ENCODE assay signal across 1 cellular context in the genomic region with DNA sequence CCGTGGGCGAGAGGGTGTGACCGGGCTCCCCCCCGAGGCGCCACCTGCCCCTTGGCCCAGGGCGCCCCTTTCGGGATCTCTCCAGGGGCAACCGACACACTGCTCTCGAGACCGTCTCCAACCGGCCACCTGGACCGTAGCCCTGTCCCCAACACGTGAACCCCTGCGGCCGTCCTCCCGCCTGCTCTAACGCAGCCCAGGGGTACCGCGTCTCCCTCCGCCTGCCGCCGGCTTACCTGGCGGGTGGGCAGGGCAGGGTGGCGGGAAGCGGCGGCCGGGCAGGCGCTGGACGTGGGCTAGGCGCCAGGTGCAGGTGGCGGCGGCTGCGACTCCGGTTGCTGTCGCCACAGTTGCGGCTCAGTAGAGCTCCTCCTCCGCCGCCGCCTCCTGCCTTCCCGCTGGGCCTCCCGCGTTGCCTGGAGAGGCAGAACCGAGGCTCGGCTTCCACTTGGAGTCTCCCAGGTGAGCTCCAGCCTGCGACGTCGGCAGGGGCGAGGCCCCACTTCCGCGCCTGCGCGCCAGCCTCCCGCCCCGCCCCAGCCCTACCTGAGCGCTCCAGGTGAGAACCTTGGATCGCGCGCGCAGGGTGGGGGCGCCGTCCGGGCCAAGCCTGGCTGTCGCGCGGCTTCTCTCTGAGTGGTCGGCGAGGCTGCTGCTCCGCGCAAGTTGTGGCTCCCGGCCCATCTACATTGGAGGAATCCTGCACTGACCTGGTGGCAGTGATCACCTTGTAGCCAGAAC.
TF ChIP-seq lines count a peak whose summit lies in the region.

A gene (minus strand): TSS at position 469 of the 741 bp plus-strand sequence. CDS start 23,547 bp downstream, outside the sequence.

TF ChIP-seq in WTC11, 78 proteins besides CTCF, POLR2A, EP300 and RAD21 (continued from another document and continues in another):
- TF ChIP-seq, protein P1, sequence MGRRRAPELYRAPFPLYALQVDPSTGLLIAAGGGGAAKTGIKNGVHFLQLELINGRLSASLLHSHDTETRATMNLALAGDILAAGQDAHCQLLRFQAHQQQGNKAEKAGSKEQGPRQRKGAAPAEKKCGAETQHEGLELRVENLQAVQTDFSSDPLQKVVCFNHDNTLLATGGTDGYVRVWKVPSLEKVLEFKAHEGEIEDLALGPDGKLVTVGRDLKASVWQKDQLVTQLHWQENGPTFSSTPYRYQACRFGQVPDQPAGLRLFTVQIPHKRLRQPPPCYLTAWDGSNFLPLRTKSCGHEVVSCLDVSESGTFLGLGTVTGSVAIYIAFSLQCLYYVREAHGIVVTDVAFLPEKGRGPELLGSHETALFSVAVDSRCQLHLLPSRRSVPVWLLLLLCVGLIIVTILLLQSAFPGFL (CRISPR knock-in tag; IDR thresholded peaks at IDR 0.05; ENCODE audit: borderline replicate concordance) = no peak
- no peak; the same call in 1 of the 2 replicates for TF ChIP-seq JUN (CRISPR knock-in tag; IDR thresholded peaks at IDR 0.05)
- TF ChIP-seq, protein P2, sequence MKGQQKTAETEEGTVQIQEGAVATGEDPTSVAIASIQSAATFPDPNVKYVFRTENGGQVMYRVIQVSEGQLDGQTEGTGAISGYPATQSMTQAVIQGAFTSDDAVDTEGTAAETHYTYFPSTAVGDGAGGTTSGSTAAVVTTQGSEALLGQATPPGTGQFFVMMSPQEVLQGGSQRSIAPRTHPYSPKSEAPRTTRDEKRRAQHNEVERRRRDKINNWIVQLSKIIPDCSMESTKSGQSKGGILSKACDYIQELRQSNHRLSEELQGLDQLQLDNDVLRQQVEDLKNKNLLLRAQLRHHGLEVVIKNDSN (CRISPR knock-in tag; IDR thresholded peaks at IDR 0.05) = 0 out of 2 replicates have a peak, but pooled peaks have one; percentile 12
- no peak for TF ChIP-seq TEAD4 (CRISPR knock-in tag; IDR thresholded peaks at IDR 0.05)
- peak; percentile 83 for TF ChIP-seq ETV6 (CRISPR knock-in tag; IDR thresholded peaks at IDR 0.05)
- TF ChIP-seq, protein P3, sequence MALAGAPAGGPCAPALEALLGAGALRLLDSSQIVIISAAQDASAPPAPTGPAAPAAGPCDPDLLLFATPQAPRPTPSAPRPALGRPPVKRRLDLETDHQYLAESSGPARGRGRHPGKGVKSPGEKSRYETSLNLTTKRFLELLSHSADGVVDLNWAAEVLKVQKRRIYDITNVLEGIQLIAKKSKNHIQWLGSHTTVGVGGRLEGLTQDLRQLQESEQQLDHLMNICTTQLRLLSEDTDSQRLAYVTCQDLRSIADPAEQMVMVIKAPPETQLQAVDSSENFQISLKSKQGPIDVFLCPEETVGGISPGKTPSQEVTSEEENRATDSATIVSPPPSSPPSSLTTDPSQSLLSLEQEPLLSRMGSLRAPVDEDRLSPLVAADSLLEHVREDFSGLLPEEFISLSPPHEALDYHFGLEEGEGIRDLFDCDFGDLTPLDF (CRISPR knock-in tag; IDR thresholded peaks at IDR 0.05) = no peak; the same call in 1 of the 2 replicates
- TF ChIP-seq, protein P4, sequence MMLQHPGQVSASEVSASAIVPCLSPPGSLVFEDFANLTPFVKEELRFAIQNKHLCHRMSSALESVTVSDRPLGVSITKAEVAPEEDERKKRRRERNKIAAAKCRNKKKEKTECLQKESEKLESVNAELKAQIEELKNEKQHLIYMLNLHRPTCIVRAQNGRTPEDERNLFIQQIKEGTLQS (CRISPR knock-in tag; conservative IDR thresholded peaks at IDR 0.05) = no peak; the same call in 1 of the 2 replicates
- TF ChIP-seq, protein P5, sequence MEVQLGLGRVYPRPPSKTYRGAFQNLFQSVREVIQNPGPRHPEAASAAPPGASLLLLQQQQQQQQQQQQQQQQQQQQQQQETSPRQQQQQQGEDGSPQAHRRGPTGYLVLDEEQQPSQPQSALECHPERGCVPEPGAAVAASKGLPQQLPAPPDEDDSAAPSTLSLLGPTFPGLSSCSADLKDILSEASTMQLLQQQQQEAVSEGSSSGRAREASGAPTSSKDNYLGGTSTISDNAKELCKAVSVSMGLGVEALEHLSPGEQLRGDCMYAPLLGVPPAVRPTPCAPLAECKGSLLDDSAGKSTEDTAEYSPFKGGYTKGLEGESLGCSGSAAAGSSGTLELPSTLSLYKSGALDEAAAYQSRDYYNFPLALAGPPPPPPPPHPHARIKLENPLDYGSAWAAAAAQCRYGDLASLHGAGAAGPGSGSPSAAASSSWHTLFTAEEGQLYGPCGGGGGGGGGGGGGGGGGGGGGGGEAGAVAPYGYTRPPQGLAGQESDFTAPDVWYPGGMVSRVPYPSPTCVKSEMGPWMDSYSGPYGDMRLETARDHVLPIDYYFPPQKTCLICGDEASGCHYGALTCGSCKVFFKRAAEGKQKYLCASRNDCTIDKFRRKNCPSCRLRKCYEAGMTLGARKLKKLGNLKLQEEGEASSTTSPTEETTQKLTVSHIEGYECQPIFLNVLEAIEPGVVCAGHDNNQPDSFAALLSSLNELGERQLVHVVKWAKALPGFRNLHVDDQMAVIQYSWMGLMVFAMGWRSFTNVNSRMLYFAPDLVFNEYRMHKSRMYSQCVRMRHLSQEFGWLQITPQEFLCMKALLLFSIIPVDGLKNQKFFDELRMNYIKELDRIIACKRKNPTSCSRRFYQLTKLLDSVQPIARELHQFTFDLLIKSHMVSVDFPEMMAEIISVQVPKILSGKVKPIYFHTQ (CRISPR knock-in tag; IDR thresholded peaks at IDR 0.05) = no peak
- TF ChIP-seq, protein P6, sequence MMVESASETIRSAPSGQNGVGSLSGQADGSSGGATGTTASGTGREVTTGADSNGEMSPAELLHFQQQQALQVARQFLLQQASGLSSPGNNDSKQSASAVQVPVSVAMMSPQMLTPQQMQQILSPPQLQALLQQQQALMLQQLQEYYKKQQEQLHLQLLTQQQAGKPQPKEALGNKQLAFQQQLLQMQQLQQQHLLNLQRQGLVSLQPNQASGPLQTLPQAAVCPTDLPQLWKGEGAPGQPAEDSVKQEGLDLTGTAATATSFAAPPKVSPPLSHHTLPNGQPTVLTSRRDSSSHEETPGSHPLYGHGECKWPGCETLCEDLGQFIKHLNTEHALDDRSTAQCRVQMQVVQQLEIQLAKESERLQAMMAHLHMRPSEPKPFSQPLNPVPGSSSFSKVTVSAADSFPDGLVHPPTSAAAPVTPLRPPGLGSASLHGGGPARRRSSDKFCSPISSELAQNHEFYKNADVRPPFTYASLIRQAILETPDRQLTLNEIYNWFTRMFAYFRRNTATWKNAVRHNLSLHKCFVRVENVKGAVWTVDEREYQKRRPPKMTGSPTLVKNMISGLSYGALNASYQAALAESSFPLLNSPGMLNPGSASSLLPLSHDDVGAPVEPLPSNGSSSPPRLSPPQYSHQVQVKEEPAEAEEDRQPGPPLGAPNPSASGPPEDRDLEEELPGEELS (CRISPR knock-in tag; IDR thresholded peaks at IDR 0.05) = peak; percentile 91
- no peak for TF ChIP-seq EMX1 (CRISPR knock-in tag; IDR thresholded peaks at IDR 0.05)
- TF ChIP-seq, protein P7, sequence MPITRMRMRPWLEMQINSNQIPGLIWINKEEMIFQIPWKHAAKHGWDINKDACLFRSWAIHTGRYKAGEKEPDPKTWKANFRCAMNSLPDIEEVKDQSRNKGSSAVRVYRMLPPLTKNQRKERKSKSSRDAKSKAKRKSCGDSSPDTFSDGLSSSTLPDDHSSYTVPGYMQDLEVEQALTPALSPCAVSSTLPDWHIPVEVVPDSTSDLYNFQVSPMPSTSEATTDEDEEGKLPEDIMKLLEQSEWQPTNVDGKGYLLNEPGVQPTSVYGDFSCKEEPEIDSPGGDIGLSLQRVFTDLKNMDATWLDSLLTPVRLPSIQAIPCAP (CRISPR knock-in tag; IDR thresholded peaks at IDR 0.05) = peak; percentile 15; the same call in 1 of the 2 replicates
- peak; percentile 31; the same call in 1 of the 2 replicates for TF ChIP-seq NFYB (CRISPR knock-in tag; conservative IDR thresholded peaks at IDR 0.05; ENCODE audit: low read depth)
- TF ChIP-seq, protein P8, sequence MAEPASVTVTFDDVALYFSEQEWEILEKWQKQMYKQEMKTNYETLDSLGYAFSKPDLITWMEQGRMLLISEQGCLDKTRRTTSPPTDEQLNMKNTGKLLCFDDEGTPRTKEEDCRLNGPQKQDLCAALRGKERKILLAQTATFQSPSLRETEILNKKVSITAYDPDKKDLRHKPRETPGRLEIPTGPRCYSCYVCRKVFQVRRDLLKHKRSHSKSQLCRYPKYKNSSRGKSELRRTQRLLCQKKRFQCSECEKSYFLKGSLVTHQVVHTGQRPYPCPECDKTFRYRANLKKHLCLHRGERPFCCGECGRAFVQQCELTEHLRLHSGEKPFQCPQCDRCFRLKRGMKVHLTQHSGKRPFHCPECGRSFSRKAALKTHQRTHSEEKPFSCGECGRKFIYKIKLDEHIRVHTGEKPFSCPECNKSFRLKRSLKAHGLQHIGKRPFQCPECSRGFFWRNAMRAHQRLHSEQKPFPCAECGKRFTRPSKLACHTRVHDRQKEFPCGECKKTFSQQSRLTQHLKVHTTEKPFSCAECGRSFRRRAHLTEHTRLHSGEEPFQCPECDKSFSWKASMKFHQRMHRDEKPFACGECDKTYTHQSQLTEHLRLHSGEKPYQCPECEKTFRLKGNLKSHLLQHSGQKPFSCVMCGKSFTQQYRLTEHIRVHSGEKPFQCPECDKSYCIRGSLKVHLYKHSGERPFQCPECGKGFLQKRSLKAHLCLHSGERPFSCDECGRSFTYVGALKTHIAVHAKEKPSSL (CRISPR knock-in tag; conservative IDR thresholded peaks at IDR 0.05) = no peak
- no peak; the same call in 1 of the 2 replicates for TF ChIP-seq CREB1 (CRISPR knock-in tag; IDR thresholded peaks at IDR 0.05)
- TF ChIP-seq, protein P9, sequence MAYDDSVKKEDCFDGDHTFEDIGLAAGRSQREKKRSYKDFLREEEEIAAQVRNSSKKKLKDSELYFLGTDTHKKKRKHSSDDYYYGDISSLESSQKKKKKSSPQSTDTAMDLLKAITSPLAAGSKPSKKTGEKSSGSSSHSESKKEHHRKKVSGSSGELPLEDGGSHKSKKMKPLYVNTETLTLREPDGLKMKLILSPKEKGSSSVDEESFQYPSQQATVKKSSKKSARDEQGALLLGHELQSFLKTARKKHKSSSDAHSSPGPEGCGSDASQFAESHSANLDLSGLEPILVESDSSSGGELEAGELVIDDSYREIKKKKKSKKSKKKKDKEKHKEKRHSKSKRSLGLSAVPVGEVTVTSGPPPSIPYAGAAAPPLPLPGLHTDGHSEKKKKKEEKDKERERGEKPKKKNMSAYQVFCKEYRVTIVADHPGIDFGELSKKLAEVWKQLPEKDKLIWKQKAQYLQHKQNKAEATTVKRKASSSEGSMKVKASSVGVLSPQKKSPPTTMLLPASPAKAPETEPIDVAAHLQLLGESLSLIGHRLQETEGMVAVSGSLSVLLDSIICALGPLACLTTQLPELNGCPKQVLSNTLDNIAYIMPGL (CRISPR knock-in tag; IDR thresholded peaks at IDR 0.05) = peak; percentile 93
- TF ChIP-seq, protein P10, sequence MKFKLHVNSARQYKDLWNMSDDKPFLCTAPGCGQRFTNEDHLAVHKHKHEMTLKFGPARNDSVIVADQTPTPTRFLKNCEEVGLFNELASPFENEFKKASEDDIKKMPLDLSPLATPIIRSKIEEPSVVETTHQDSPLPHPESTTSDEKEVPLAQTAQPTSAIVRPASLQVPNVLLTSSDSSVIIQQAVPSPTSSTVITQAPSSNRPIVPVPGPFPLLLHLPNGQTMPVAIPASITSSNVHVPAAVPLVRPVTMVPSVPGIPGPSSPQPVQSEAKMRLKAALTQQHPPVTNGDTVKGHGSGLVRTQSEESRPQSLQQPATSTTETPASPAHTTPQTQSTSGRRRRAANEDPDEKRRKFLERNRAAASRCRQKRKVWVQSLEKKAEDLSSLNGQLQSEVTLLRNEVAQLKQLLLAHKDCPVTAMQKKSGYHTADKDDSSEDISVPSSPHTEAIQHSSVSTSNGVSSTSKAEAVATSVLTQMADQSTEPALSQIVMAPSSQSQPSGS (CRISPR knock-in tag; IDR thresholded peaks at IDR 0.05; ENCODE audit: borderline replicate concordance, low read depth) = peak; percentile 64; the same call in 1 of the 2 replicates
- TF ChIP-seq, protein P11, sequence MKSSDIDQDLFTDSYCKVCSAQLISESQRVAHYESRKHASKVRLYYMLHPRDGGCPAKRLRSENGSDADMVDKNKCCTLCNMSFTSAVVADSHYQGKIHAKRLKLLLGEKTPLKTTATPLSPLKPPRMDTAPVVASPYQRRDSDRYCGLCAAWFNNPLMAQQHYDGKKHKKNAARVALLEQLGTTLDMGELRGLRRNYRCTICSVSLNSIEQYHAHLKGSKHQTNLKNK (CRISPR knock-in tag; IDR thresholded peaks at IDR 0.05) = no peak
- no peak for TF ChIP-seq SMAD4 (CRISPR knock-in tag; IDR thresholded peaks at IDR 0.05)
- TF ChIP-seq FOXK1 (CRISPR knock-in tag; IDR thresholded peaks at IDR 0.05) = peak; percentile 65
- no peak for TF ChIP-seq RORB (CRISPR knock-in tag; IDR thresholded peaks at IDR 0.05)
- TF ChIP-seq, protein P12, sequence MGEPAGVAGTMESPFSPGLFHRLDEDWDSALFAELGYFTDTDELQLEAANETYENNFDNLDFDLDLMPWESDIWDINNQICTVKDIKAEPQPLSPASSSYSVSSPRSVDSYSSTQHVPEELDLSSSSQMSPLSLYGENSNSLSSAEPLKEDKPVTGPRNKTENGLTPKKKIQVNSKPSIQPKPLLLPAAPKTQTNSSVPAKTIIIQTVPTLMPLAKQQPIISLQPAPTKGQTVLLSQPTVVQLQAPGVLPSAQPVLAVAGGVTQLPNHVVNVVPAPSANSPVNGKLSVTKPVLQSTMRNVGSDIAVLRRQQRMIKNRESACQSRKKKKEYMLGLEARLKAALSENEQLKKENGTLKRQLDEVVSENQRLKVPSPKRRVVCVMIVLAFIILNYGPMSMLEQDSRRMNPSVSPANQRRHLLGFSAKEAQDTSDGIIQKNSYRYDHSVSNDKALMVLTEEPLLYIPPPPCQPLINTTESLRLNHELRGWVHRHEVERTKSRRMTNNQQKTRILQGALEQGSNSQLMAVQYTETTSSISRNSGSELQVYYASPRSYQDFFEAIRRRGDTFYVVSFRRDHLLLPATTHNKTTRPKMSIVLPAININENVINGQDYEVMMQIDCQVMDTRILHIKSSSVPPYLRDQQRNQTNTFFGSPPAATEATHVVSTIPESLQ (CRISPR knock-in tag; IDR thresholded peaks at IDR 0.05) = no peak
- TF ChIP-seq RELA (CRISPR knock-in tag; IDR thresholded peaks at IDR 0.05; ENCODE audit: borderline replicate concordance) = no peak; the same call in 1 of the 2 replicates
- TF ChIP-seq, protein P13, sequence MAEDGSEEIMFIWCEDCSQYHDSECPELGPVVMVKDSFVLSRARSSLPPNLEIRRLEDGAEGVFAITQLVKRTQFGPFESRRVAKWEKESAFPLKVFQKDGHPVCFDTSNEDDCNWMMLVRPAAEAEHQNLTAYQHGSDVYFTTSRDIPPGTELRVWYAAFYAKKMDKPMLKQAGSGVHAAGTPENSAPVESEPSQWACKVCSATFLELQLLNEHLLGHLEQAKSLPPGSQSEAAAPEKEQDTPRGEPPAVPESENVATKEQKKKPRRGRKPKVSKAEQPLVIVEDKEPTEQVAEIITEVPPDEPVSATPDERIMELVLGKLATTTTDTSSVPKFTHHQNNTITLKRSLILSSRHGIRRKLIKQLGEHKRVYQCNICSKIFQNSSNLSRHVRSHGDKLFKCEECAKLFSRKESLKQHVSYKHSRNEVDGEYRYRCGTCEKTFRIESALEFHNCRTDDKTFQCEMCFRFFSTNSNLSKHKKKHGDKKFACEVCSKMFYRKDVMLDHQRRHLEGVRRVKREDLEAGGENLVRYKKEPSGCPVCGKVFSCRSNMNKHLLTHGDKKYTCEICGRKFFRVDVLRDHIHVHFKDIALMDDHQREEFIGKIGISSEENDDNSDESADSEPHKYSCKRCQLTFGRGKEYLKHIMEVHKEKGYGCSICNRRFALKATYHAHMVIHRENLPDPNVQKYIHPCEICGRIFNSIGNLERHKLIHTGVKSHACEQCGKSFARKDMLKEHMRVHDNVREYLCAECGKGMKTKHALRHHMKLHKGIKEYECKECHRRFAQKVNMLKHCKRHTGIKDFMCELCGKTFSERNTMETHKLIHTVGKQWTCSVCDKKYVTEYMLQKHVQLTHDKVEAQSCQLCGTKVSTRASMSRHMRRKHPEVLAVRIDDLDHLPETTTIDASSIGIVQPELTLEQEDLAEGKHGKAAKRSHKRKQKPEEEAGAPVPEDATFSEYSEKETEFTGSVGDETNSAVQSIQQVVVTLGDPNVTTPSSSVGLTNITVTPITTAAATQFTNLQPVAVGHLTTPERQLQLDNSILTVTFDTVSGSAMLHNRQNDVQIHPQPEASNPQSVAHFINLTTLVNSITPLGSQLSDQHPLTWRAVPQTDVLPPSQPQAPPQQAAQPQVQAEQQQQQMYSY (CRISPR knock-in tag; IDR thresholded peaks at IDR 0.05) = no peak
- 0 out of 2 replicates have a peak, but pooled peaks have one; percentile 59 for TF ChIP-seq KAT7 (CRISPR knock-in tag; IDR thresholded peaks at IDR 0.05; ENCODE audit: borderline replicate concordance)
- TF ChIP-seq TP53 (CRISPR knock-in tag; IDR thresholded peaks at IDR 0.05) = no peak
